8 cellular contexts compared by ENCODE assay signal in genomic region chr22:30325724-30326703, GRCh38. TPM values are rescaled to one million over a fixed set of nuclear protein-coding genes. Genes with fewer than 3 reads are reported as not detected.
DNase-seq lines count a peak whose midpoint lies in the region; ATAC-seq and TF ChIP-seq lines count a peak whose summit lies in the region.

No MANE protein-coding gene starts in this region.

- H3K4me3 ChIP-seq in LNCaP clone FGC (ENCODE audit: low read depth, low read length) (peak overlapping the region; percentile 75), body of pancreas (peak overlapping the region; percentile 76 to 86), suprapubic skin (peak overlapping the region; percentile 73)

- 8 to 11% methylated on average over 11 to 47 of the region's 48 CpGs for WGBS in body of pancreas, 2 donors
- WGBS in suprapubic skin: 6% methylated on average over 20 of the region's 48 CpGs

- H3K9me3 ChIP-seq in body of pancreas: no peaks in the 10 kb centered on the region
- no peaks in the 10 kb centered on the region for H3K9me3 ChIP-seq in suprapubic skin

- peak overlapping the region; percentile 67 to 92 (median 83) for H3K27ac ChIP-seq in body of pancreas
- peak overlapping the region; percentile 86 for H3K27ac ChIP-seq in suprapubic skin

- ATAC-seq in GM21576 (IDR thresholded peaks at IDR 0.05; ENCODE audit: unreplicated experiment): peak; percentile 19
- ATAC-seq in body of pancreas: peak; percentile 18

- intact Hi-C loops in body of pancreas (cut with DNase I): no loop called here

- TF ChIP-seq EP300 in suprapubic skin (IDR thresholded peaks at IDR 0.05): no peak

- no peaks in the 10 kb centered on the region for H3K36me3 ChIP-seq in body of pancreas (replicated peaks in 1 of 2; ENCODE audit: insufficient read depth in 1 of 2, low read depth in 2 of 2)
- H3K36me3 ChIP-seq in suprapubic skin: no peaks in the 10 kb centered on the region

- H3K4me1 ChIP-seq in body of pancreas: peaks cover 49% of the 10 kb centered on the region
- peaks cover 48% of the 10 kb centered on the region for H3K4me1 ChIP-seq in suprapubic skin

- H3K27me3 ChIP-seq in body of pancreas (no peaks in the 10 kb centered on the region), suprapubic skin (no peaks in the 10 kb centered on the region)

- DNase-seq in ELR (ENCODE audit: low read depth): peak; percentile 55
- no peak for DNase-seq in LNCaP clone FGC (ENCODE audit: low read depth)
- peak; percentile 41 to 55 (median 46) for DNase-seq in body of pancreas
- peak; percentile 52 for DNase-seq in kidney tubule cell (ENCODE audit: low spot score)
- DNase-seq in suprapubic skin (ENCODE audit: low spot score in 2 of 2): peak in 1 of 2 donors; percentile 80
- no peak for DNase-seq in cerebellar nuclear complex (lab: John Stamatoyannopoulos, UW)
- DNase-seq in NCI-H526 treated with DMSO at 0.1 percent for 48 hours (lab: John Stamatoyannopoulos, UW): no peak

- TF ChIP-seq CTCF in LNCaP clone FGC (IDR thresholded peaks at IDR 0.05; ENCODE audit: control insufficient read depth, extremely low read depth, insufficient read depth) (no peak), body of pancreas (IDR thresholded peaks at IDR 0.05) (no peak), suprapubic skin (IDR thresholded peaks at IDR 0.05) (no peak)

- no peak for TF ChIP-seq POLR2A in body of pancreas (IDR thresholded peaks at IDR 0.05)
- no peak for TF ChIP-seq POLR2A in suprapubic skin (IDR thresholded peaks at IDR 0.05)

RNA-seq across cellular contexts. Expression of gene TBC1D10A, which starts 0.7 kb away (rescaled TPM):
- 10 to 100 TPM in 1 of 2 donors, 1 to 10 TPM in 1; 4.3 to 15.0 TPM for total RNA-seq in body of pancreas
- total RNA-seq in suprapubic skin: 10 to 100 TPM; 38.3 to 49.2 (median 43.0) TPM

RNA-seq across cellular contexts. Expression of gene SF3A1, which starts 30.7 kb away (rescaled TPM):
- total RNA-seq in body of pancreas (10 to 100 TPM; 30.6 to 77.1 TPM), suprapubic skin (100 to 1,000 TPM; 112 to 208 (median 152) TPM)

RNA-seq across cellular contexts. Expression of gene CCDC157, which starts 30.8 kb away (rescaled TPM):
- total RNA-seq in body of pancreas (10 to 100 TPM in 1 of 2 donors, 1 to 10 TPM in 1; 3.1 to 10.5 TPM), suprapubic skin (1 to 10 TPM; 2.2 to 4.7 (median 3.1) TPM)

RNA-seq across cellular contexts. Expression of gene CASTOR1, which starts 36.7 kb away (rescaled TPM):
- total RNA-seq in body of pancreas: 10 to 100 TPM in 1 of 2 donors, 1 to 10 TPM in 1; 4.2 to 21.4 TPM
- 10 to 100 TPM; 16.3 to 22.8 (median 20.6) TPM for total RNA-seq in suprapubic skin

RNA-seq across cellular contexts. Expression of gene OSM, which starts 59.4 kb away (rescaled TPM):
- total RNA-seq in body of pancreas (not detected), suprapubic skin (under 1 TPM in 1 of 4 donors, not detected in 3; 0.34 TPM)

Comparison
In these comparisons a context has a peak if more than half of its experiments do, and no peak if none do; other contexts are left out.
1. DNase-seq: peak in ELR (single experiment), body of pancreas (4 of 4) and kidney tubule cell (single experiment); none in LNCaP clone FGC (single experiment), cerebellar nuclear complex (0 of 2) and NCI-H526 treated with DMSO at 0.1 percent for 48 hours (single experiment).
2. Peak in every context shown above with its lines, with median percentiles within 50 percentile points of each other: H3K4me3 ChIP-seq.